Comparison of ENCODE assay signal across 1 cellular context in genomic region chr16:57020651-57021050, GRCh38.
TF ChIP-seq lines count a peak whose summit lies in the region.

No MANE protein-coding gene starts in this region.

TF ChIP-seq in HepG2, 621 proteins besides CTCF, POLR2A, EP300 and RAD21 (continued from another document):
- no peak for TF ChIP-seq KIAA2018 (CRISPR knock-in tag; IDR thresholded peaks at IDR 0.05; ENCODE audit: borderline replicate concordance)
- no peak for TF ChIP-seq DNMT3B (CRISPR knock-in tag; conservative IDR thresholded peaks at IDR 0.05)
- no peak for TF ChIP-seq ZNF891 (CRISPR knock-in tag; IDR thresholded peaks at IDR 0.05)
- TF ChIP-seq TSC22D2 (CRISPR knock-in tag; IDR thresholded peaks at IDR 0.05; ENCODE audit: borderline replicate concordance): no peak
- peak; percentile 83; the same call in 1 of the 2 replicates for TF ChIP-seq PRDM15 (CRISPR knock-in tag; IDR thresholded peaks at IDR 0.05)
- peak; percentile 21; the same call in 1 of the 2 replicates for TF ChIP-seq FOXA3 (CRISPR knock-in tag; IDR thresholded peaks at IDR 0.05)
